In genomic region chr10:12348341-12348869, GRCh38 we compare ENCODE assay signal across 8 cellular contexts. TPM values are rescaled to one million over a fixed set of nuclear protein-coding genes. Genes with fewer than 3 reads are reported as not detected.
A peak's percentile ranks its signal among the peaks of the same experiment; 100 is the strongest.
DNase-seq lines count a peak whose midpoint lies in the region; ATAC-seq and TF ChIP-seq lines count a peak whose summit lies in the region.

No MANE protein-coding gene starts in this region.

- H3K27ac ChIP-seq in adipose tissue (ENCODE audit: low read depth, low read length) (peak overlapping the region; percentile 67), liver (ENCODE audit: low read depth in 1 of 2, low read length in 2 of 2) (peak overlapping the region; percentile 82 to 83), thyroid gland (peak overlapping the region; percentile 74 to 93 (median 80))

- H3K9ac ChIP-seq in liver (ENCODE audit: low read depth in 1 of 2, low read length in 2 of 2) = peak overlapping the region; percentile 62 to 80

- H3K4me3 ChIP-seq in liver (ENCODE audit: low read depth in 1 of 3, low read length in 3 of 3) = peak overlapping the region; percentile 60 to 94 (median 76)
- peak overlapping the region in 1 of 3 donors; percentile 71 for H3K4me3 ChIP-seq in thyroid gland (replicated peaks in 1 of 3)

- ATAC-seq in GM21528 (IDR thresholded peaks at IDR 0.05; ENCODE audit: low FRiP score, unreplicated experiment) = no peak

- TF ChIP-seq RAD21 in liver (IDR thresholded peaks at IDR 0.05) = peak in 1 of 2 donors; percentile 41

- DNase-seq in activated CD4-positive, alpha-beta T cell treated with anti-CD3 and anti-CD28 coated beads for 48 hours = peak; percentile 7
- DNase-seq in activated CD4-positive, alpha-beta T cell treated with anti-CD3 and anti-CD28 coated beads, Interleukin-2, amount 50 U/mL, for 4 hours = no peak
- DNase-seq in thyroid gland = no peak
- DNase-seq in NOMO-1 treated with dmso at 0.1 percent for 144 hours (lab: John Stamatoyannopoulos, UW; ENCODE audit: unreplicated experiment) = no peak
- DNase-seq in NCI-H446 (lab: John Stamatoyannopoulos, UW) = no peak

- no peaks in the 10 kb centered on the region for H3K36me3 ChIP-seq in liver (ENCODE audit: control insufficient read depth in 4 of 4, insufficient read depth in 3 of 4, low read depth in 1 of 4, low read length in 3 of 4)
- no peaks in the 10 kb centered on the region for H3K36me3 ChIP-seq in thyroid gland

- H3K27me3 ChIP-seq in liver (ENCODE audit: control insufficient read depth in 4 of 4, insufficient read depth in 4 of 4, low read length in 3 of 4) (no peaks in the 10 kb centered on the region), thyroid gland (no peaks in the 10 kb centered on the region)

- intact Hi-C loops in thyroid gland (cut with DNase I) = loop anchor here (10.0 kb wide), 1 partner anchor 84 kb away; no protein-coding TSS in a partner anchor

- no peak for TF ChIP-seq POLR2A in thyroid gland (IDR thresholded peaks at IDR 0.05)

- TF ChIP-seq CTCF in liver (IDR thresholded peaks at IDR 0.05; ENCODE audit: low read depth, low read length, missing input control) (no peak), thyroid gland (IDR thresholded peaks at IDR 0.05) (no peak)

- H3K9me3 ChIP-seq in liver (ENCODE audit: control insufficient read depth in 4 of 4, low read length in 3 of 4) (no peaks in the 10 kb centered on the region), thyroid gland (no peaks in the 10 kb centered on the region)

- H3K4me1 ChIP-seq in liver (ENCODE audit: control insufficient read depth in 4 of 4, insufficient read depth in 4 of 4, low read length in 3 of 4) (peaks cover 6 to 33% (median 21%) of the 10 kb centered on the region in 4 donors), thyroid gland (peaks cover 4 to 14% of the 10 kb centered on the region in 2 donors)

- 15 to 26% (median 26%) methylated on average over 17 to 24 of the region's 24 CpGs for WGBS in adipose tissue, 3 donors
- 11% methylated on average over 24 of the region's 24 CpGs for WGBS in liver
- WGBS in thyroid gland, 2 donors = 33 to 34% methylated on average over 12 to 20 of the region's 24 CpGs

TF ChIP-seq in liver, 16 proteins besides CTCF, POLR2A, EP300 and RAD21:
- TF ChIP-seq HNF4G (IDR thresholded peaks at IDR 0.05) = peak; percentile 49
- no peak for TF ChIP-seq FOXA2 (IDR thresholded peaks at IDR 0.05)
- TF ChIP-seq, protein P1, sequence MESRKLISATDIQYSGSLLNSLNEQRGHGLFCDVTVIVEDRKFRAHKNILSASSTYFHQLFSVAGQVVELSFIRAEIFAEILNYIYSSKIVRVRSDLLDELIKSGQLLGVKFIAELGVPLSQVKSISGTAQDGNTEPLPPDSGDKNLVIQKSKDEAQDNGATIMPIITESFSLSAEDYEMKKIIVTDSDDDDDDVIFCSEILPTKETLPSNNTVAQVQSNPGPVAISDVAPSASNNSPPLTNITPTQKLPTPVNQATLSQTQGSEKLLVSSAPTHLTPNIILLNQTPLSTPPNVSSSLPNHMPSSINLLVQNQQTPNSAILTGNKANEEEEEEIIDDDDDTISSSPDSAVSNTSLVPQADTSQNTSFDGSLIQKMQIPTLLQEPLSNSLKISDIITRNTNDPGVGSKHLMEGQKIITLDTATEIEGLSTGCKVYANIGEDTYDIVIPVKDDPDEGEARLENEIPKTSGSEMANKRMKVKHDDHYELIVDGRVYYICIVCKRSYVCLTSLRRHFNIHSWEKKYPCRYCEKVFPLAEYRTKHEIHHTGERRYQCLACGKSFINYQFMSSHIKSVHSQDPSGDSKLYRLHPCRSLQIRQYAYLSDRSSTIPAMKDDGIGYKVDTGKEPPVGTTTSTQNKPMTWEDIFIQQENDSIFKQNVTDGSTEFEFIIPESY (IDR thresholded peaks at IDR 0.05) = no peak
- TF ChIP-seq FOXA1 (IDR thresholded peaks at IDR 0.05) = no peak
- TF ChIP-seq YY1 (IDR thresholded peaks at IDR 0.05) = peak; percentile 57
- TF ChIP-seq NR2F2 (IDR thresholded peaks at IDR 0.05) = no peak
- TF ChIP-seq HNF4A (conservative IDR thresholded peaks at IDR 0.05) = peak; percentile 84 to 87
- no peak for TF ChIP-seq ATF3 (IDR thresholded peaks at IDR 0.05)
- TF ChIP-seq, protein P2, sequence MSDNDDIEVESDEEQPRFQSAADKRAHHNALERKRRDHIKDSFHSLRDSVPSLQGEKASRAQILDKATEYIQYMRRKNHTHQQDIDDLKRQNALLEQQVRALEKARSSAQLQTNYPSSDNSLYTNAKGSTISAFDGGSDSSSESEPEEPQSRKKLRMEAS (IDR thresholded peaks at IDR 0.05) = peak; percentile 21
- no peak for TF ChIP-seq TAF1 (conservative IDR thresholded peaks at IDR 0.05)
- TF ChIP-seq RXRA (IDR thresholded peaks at IDR 0.05) = peak in 1 of 2 donors; percentile 67
- TF ChIP-seq, protein P3, sequence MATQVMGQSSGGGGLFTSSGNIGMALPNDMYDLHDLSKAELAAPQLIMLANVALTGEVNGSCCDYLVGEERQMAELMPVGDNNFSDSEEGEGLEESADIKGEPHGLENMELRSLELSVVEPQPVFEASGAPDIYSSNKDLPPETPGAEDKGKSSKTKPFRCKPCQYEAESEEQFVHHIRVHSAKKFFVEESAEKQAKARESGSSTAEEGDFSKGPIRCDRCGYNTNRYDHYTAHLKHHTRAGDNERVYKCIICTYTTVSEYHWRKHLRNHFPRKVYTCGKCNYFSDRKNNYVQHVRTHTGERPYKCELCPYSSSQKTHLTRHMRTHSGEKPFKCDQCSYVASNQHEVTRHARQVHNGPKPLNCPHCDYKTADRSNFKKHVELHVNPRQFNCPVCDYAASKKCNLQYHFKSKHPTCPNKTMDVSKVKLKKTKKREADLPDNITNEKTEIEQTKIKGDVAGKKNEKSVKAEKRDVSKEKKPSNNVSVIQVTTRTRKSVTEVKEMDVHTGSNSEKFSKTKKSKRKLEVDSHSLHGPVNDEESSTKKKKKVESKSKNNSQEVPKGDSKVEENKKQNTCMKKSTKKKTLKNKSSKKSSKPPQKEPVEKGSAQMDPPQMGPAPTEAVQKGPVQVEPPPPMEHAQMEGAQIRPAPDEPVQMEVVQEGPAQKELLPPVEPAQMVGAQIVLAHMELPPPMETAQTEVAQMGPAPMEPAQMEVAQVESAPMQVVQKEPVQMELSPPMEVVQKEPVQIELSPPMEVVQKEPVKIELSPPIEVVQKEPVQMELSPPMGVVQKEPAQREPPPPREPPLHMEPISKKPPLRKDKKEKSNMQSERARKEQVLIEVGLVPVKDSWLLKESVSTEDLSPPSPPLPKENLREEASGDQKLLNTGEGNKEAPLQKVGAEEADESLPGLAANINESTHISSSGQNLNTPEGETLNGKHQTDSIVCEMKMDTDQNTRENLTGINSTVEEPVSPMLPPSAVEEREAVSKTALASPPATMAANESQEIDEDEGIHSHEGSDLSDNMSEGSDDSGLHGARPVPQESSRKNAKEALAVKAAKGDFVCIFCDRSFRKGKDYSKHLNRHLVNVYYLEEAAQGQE (IDR thresholded peaks at IDR 0.05) = peak; percentile 57
- TF ChIP-seq SP1 (IDR thresholded peaks at IDR 0.05) = peak; percentile 68
- no peak for TF ChIP-seq JUND (IDR thresholded peaks at IDR 0.05)
- no peak for TF ChIP-seq GABPA (IDR thresholded peaks at IDR 0.05 in 1 of 2, conservative IDR thresholded peaks at IDR 0.05 in 1 of 2)
- peak in 1 of 2 donors; percentile 27 for TF ChIP-seq EGR1 (IDR thresholded peaks at IDR 0.05; ENCODE audit: low read depth in 2 of 2)

RNA-seq across cellular contexts. Expression of gene CAMK1D, which starts 0.9 kb away (rescaled TPM):
- polyA plus RNA-seq in adipose tissue (1 to 10 TPM; 2.2 to 9.7 (median 8.4) TPM), liver (1 to 10 TPM; 3.3 to 5.2 TPM)
- total RNA-seq in liver (10 to 100 TPM in 1 of 2 donors, 1 to 10 TPM in 1; 2.7 to 10.1 TPM), thyroid gland (10 to 100 TPM; 12.2 to 29.6 (median 17.4) TPM)
